ENCODE assay signal across 26 cellular contexts in genomic region chr14:42869681-42870080, GRCh38.
DNase-seq lines count a peak whose midpoint lies in the region; ATAC-seq and TF ChIP-seq lines count a peak whose summit lies in the region.
"Had no signal": no experiment of that assay in that cellular context is flagged by ENCODE, and none has a peak within 500 bp of the region (broad histone marks: within the 10 kb centered on the region; RNA-seq: fewer than 3 reads in every experiment).

No MANE protein-coding gene starts in this region.

- no peaks in the 10 kb centered on the region for H3K36me3 ChIP-seq in GM23338 (ENCODE audit: insufficient read depth)
- H3K36me3 ChIP-seq: colonic mucosa, esophagus muscularis mucosa, vagina had no signal

- no peak overlapping the region for H3K4me3 Mint-ChIP-seq in GM23338
- H3K4me3 Mint-ChIP-seq: activated CD4-positive, alpha-beta memory T cell treated with anti-CD3 and anti-CD28 coated beads, Interleukin-2, amount 10 ng/mL, durations not matched to agents 7 days and 5 days; activated naive CD8-positive, alpha-beta T cell treated with anti-CD3 and anti-CD28 coated beads, Interleukin-2, amount 50 U/mL, for 24 hours had no signal

- H3K4me2 ChIP-seq in GM23338 = no peak overlapping the region
- H3K4me2 ChIP-seq: KMS-11, PC-9, smooth muscle cell had no signal

- H3K9me2 ChIP-seq in GM23338 (ENCODE audit: insufficient read depth) = no peaks in the 10 kb centered on the region

- no peak overlapping the region for H2AFZ ChIP-seq in GM23338
- H2AFZ ChIP-seq: PC-9 had no signal

- H3K9me3 Mint-ChIP-seq in GM23338 = no peaks in the 10 kb centered on the region

- H3K27ac ChIP-seq in GM23338 (ENCODE audit: low read depth) = no peak overlapping the region
- H3K27ac ChIP-seq: colonic mucosa, esophagus muscularis mucosa, KMS-11, PC-9, testis, vagina had no signal

- H3K27me3 Mint-ChIP-seq in GM23338 (ENCODE audit: insufficient read depth, low read depth, poor library complexity) = no peaks in the 10 kb centered on the region
- H3K27me3 Mint-ChIP-seq: activated CD4-positive, alpha-beta memory T cell treated with anti-CD3 and anti-CD28 coated beads, Interleukin-2, amount 10 ng/mL, durations not matched to agents 7 days and 5 days; activated naive CD8-positive, alpha-beta T cell treated with anti-CD3 and anti-CD28 coated beads, Interleukin-2, amount 50 U/mL, for 24 hours had no signal

- H3K27ac Mint-ChIP-seq in GM23338 = no peak overlapping the region
- H3K27ac Mint-ChIP-seq: activated CD4-positive, alpha-beta memory T cell treated with anti-CD3 and anti-CD28 coated beads, Interleukin-2, amount 10 ng/mL, durations not matched to agents 7 days and 5 days; activated naive CD8-positive, alpha-beta T cell treated with anti-CD3 and anti-CD28 coated beads, Interleukin-2, amount 50 U/mL, for 24 hours had no signal

- H4K20me1 ChIP-seq in GM23338 (replicated peaks; ENCODE audit: insufficient read depth) = no peaks in the 10 kb centered on the region

- H3F3A ChIP-seq in GM23338 (replicated peaks; ENCODE audit: low read depth) = no peaks in the 10 kb centered on the region

- no peaks in the 10 kb centered on the region for H3K36me3 Mint-ChIP-seq in GM23338 (ENCODE audit: low read depth)

- H3K79me2 ChIP-seq in GM23338 (replicated peaks; ENCODE audit: insufficient read depth) = no peaks in the 10 kb centered on the region

- ATAC-seq in GM23338 = no peak
- ATAC-seq: activated CD4-positive, CD25-positive, alpha-beta regulatory T cell treated with anti-CD3 and anti-CD28 coated beads, Interleukin-2, amount 50 U/mL, for 24 hours; activated naive CD8-positive, alpha-beta T cell treated with anti-CD3 and anti-CD28 coated beads, Interleukin-2, amount 50 U/mL, for 24 hours; left lobe of liver had no signal

- DNase-seq in HT1080 (ENCODE audit: low read depth) = peak; percentile 65
- DNase-seq in amniotic epithelial cell (ENCODE audit: low read depth) = peak; percentile 67
- DNase-seq in fibroblast of the aortic adventitia (ENCODE audit: low read depth) = peak; percentile 25
- DNase-seq in stromal cell of bone marrow (ENCODE audit: low read depth) = peak; percentile 21
- DNase-seq in GM23338 (ENCODE audit: low spot score) = no peak
- DNase-seq in stimulated activated CD4-positive, alpha-beta T cell treated with anti-CD3 and anti-CD28 coated beads, Interleukin-1b, Interleukin-23, amount 100 ng/mL, for 48 hours = no peak
- DNase-seq in DMS53 (lab: John Stamatoyannopoulos, UW) = no peak
- DNase-seq: activated CD4-positive, alpha-beta memory T cell treated with anti-CD3 and anti-CD28 coated beads, Interleukin-2, amount 10 ng/mL, durations not matched to agents 7 days and 5 days; activated effector memory CD4-positive, alpha-beta T cell treated with anti-CD3 and anti-CD28 coated beads, Interleukin-2, amount 50 U/mL, for 16 hours; activated naive CD8-positive, alpha-beta T cell treated with anti-CD3 and anti-CD28 coated beads, Interleukin-2, amount 50 U/mL, for 24 hours; colonic mucosa; effector memory CD4-positive, alpha-beta T cell; head of caudate nucleus; NCI-H524 treated with DMSO at 0.1 percent for 48 hours; NK-92 treated with Interleukin-12 subunit alpha and Interleukin-12 subunit beta, amount 100 ng/mL, for 24 hours; nucleus accumbens; PC-9; SIG-M5; stimulated activated naive CD4-positive, alpha-beta T cell; testis had no signal

- TF ChIP-seq CTCF in fibroblast of the aortic adventitia (IDR thresholded peaks at IDR 0.05; ENCODE audit: insufficient read depth, low read length) (no peak), GM23338 (conservative IDR thresholded peaks at IDR 0.05; ENCODE audit: low read depth in 2 of 2) (no peak)

- no peaks in the 10 kb centered on the region for H3K4me1 ChIP-seq in GM23338 (ENCODE audit: insufficient read depth)
- H3K4me1 ChIP-seq: colonic mucosa, esophagus muscularis mucosa, testis, vagina had no signal

- no peaks in the 10 kb centered on the region for H3K27me3 ChIP-seq in GM23338 (ENCODE audit: insufficient read depth)
- H3K27me3 ChIP-seq: colonic mucosa, esophagus muscularis mucosa, testis, vagina had no signal

- H3K4me1 Mint-ChIP-seq in GM23338 = peaks cover 6% of the 10 kb centered on the region
- H3K4me1 Mint-ChIP-seq: activated CD4-positive, alpha-beta memory T cell treated with anti-CD3 and anti-CD28 coated beads, Interleukin-2, amount 10 ng/mL, durations not matched to agents 7 days and 5 days; activated naive CD8-positive, alpha-beta T cell treated with anti-CD3 and anti-CD28 coated beads, Interleukin-2, amount 50 U/mL, for 24 hours had no signal

- H3K4me3 ChIP-seq in fibroblast of the aortic adventitia (ENCODE audit: low read depth, low read length) (no peak overlapping the region), GM23338 (no peak overlapping the region)
- H3K4me3 ChIP-seq: colonic mucosa, esophagus muscularis mucosa, PC-9, smooth muscle cell, testis, vagina had no signal

TF ChIP-seq in GM23338, 12 proteins besides CTCF, POLR2A, EP300 and RAD21 (continues in another document):
- TF ChIP-seq POLR2AphosphoS5 (IDR thresholded peaks at IDR 0.05; ENCODE audit: low read depth) (no peak), JUNB (IDR thresholded peaks at IDR 0.05; ENCODE audit: unreplicated experiment) (no peak), EZH2phosphoT487 (IDR thresholded peaks at IDR 0.05; ENCODE audit: unreplicated experiment) (no peak), EZH2 (IDR thresholded peaks at IDR 0.05; ENCODE audit: low read depth, unreplicated experiment) (no peak), ZNF462 (CRISPR knock-in tag; IDR thresholded peaks at IDR 0.05) (no peak), ETS1 (IDR thresholded peaks at IDR 0.05) (no peak)

Comparison
In these comparisons a context has a peak if more than half of its experiments do, and no peak if none do; other contexts are left out.
1. DNase-seq: peak in HT1080 (single experiment), amniotic epithelial cell (single experiment), fibroblast of the aortic adventitia (single experiment) and stromal cell of bone marrow (single experiment); none in GM23338 (single experiment), stimulated activated CD4-positive, alpha-beta T cell treated with anti-CD3 and anti-CD28 coated beads, Interleukin-1b, Interleukin-23, amount 100 ng/mL, for 48 hours (single experiment) and DMS53 (single experiment).